13 cellular contexts compared by ENCODE assay signal in genomic region chr2:173079968-173080860, GRCh38. TPM values are rescaled to one million over a fixed set of nuclear protein-coding genes. Genes with fewer than 3 reads are reported as not detected.
DNase-seq lines count a peak whose midpoint lies in the region; ATAC-seq and TF ChIP-seq lines count a peak whose summit lies in the region.
"Had no signal": no experiment of that assay in that cellular context is flagged by ENCODE, and none has a peak within 500 bp of the region (broad histone marks: within the 10 kb centered on the region; RNA-seq: fewer than 3 reads in every experiment).

No MANE protein-coding gene starts in this region.

- no peak overlapping the region for H3K27ac ChIP-seq in tibial nerve

- H3K36me3 Mint-ChIP-seq in chondrocyte (ENCODE audit: low read depth) = peaks cover 4% of the 10 kb centered on the region
- H3K36me3 Mint-ChIP-seq in osteocyte (ENCODE audit: unreplicated experiment) = peaks cover 2% of the 10 kb centered on the region

- H3K27me3 Mint-ChIP-seq in chondrocyte (ENCODE audit: low read depth) = no peaks in the 10 kb centered on the region
- no peaks in the 10 kb centered on the region for H3K27me3 Mint-ChIP-seq in osteocyte (ENCODE audit: unreplicated experiment)

- H3K9me3 Mint-ChIP-seq in chondrocyte (ENCODE audit: low read depth) = peaks cover 2% of the 10 kb centered on the region
- no peaks in the 10 kb centered on the region for H3K9me3 Mint-ChIP-seq in osteocyte (ENCODE audit: unreplicated experiment)

- TF ChIP-seq POLR2A in tibial nerve (IDR thresholded peaks at IDR 0.05) = no peak

- no peak overlapping the region for H3K4me3 ChIP-seq in MG63
- H3K4me3 ChIP-seq in tibial nerve = no peak overlapping the region
- H3K4me3 ChIP-seq: HAP-1, stomach had no signal

- H3K4me1 Mint-ChIP-seq in chondrocyte (ENCODE audit: low read depth) (peaks cover 52% of the 10 kb centered on the region), osteocyte (ENCODE audit: unreplicated experiment) (peaks cover 38% of the 10 kb centered on the region)

- TF ChIP-seq EP300 in tibial nerve (IDR thresholded peaks at IDR 0.05) = no peak

- H3K4me1 ChIP-seq in tibial nerve = peaks cover 0 to 24% (median 4%) of the 10 kb centered on the region in 4 donors

- DNase-seq in DMS79 treated with DMSO at 0.1 percent for 48 hours (lab: John Stamatoyannopoulos, UW) (peak; percentile 85), MG63 (peak; percentile 36), chondrocyte (ENCODE audit: low spot score) (no peak), osteocyte (ENCODE audit: extremely low spot score, unreplicated experiment) (no peak), tibial nerve (ENCODE audit: low spot score in 2 of 2) (no peak)
- DNase-seq: activated CD4-positive, alpha-beta T cell treated with anti-CD3 and anti-CD28 coated beads for 48 hours; NCI-H1436; NCI-H774; stomach had no signal

- H3K27ac Mint-ChIP-seq in chondrocyte (ENCODE audit: unreplicated experiment) (peak overlapping the region; percentile 99), osteocyte (ENCODE audit: unreplicated experiment) (peak overlapping the region; percentile 93)

- ATAC-seq in HG03175 (IDR thresholded peaks at IDR 0.05; ENCODE audit: unreplicated experiment) (no peak), HG03039 (IDR thresholded peaks at IDR 0.05; ENCODE audit: unreplicated experiment) (no peak), GM19463 (IDR thresholded peaks at IDR 0.05; ENCODE audit: unreplicated experiment) (no peak)

- no peak for TF ChIP-seq CTCF in chondrocyte (IDR thresholded peaks at IDR 0.05)
- no peak for TF ChIP-seq CTCF in osteocyte (IDR thresholded peaks at IDR 0.05)
- no peak for TF ChIP-seq CTCF in tibial nerve (IDR thresholded peaks at IDR 0.05)

- H3K9me3 ChIP-seq in MG63 = no peaks in the 10 kb centered on the region
- H3K9me3 ChIP-seq in tibial nerve = no peaks in the 10 kb centered on the region
- H3K9me3 ChIP-seq: HAP-1, stomach had no signal

- H3K4me3 Mint-ChIP-seq in chondrocyte (ENCODE audit: unreplicated experiment) (no peak overlapping the region), osteocyte (ENCODE audit: unreplicated experiment) (no peak overlapping the region)

- no peaks in the 10 kb centered on the region for H3K27me3 ChIP-seq in MG63
- H3K27me3 ChIP-seq in tibial nerve = no peaks in the 10 kb centered on the region
- H3K27me3 ChIP-seq: stomach had no signal

- H3K36me3 ChIP-seq in MG63 (no peaks in the 10 kb centered on the region; the same call in none of the 2 replicates), tibial nerve (no peaks in the 10 kb centered on the region)
- H3K36me3 ChIP-seq: HAP-1, stomach had no signal

- 86 to 97% methylated on average over 6 of the region's 6 CpGs for WGBS in tibial nerve, 2 donors

RNA-seq across cellular contexts. Expression of gene MAP3K20, which starts 4.6 kb away (rescaled TPM):
- 32.8 and 53.5 TPM in 2 replicates for total RNA-seq in MG63 (2014; rRNA removed; shearing (Covaris generic); ENCODE audit: low replicate concordance)
- total RNA-seq in chondrocyte (55.7 to 68.5 TPM (median 68.1 TPM) in 3 replicates), osteocyte (56.4 and 57.4 TPM in 2 replicates), tibial nerve (10 to 100 TPM; 21.9 to 32.6 (median 23.2) TPM)

Comparison
In these comparisons a context has a peak if more than half of its experiments do, and no peak if none do; other contexts are left out.
1. DNase-seq: peak in DMS79 treated with DMSO at 0.1 percent for 48 hours (single experiment) and MG63 (single experiment); none in chondrocyte (single experiment), osteocyte (single experiment) and tibial nerve (0 of 2).